In genomic region chr20:1307571-1307971, GRCh38 we compare ENCODE assay signal across 22 cellular contexts. TPM values are rescaled to one million over a fixed set of nuclear protein-coding genes. Genes with fewer than 3 reads are reported as not detected.
DNase-seq lines count a peak whose midpoint lies in the region; ATAC-seq, FAIRE-seq and TF ChIP-seq lines count a peak whose summit lies in the region.
"Had no signal": no experiment of that assay in that cellular context is flagged by ENCODE, and none has a peak within 500 bp of the region (broad histone marks: within the 10 kb centered on the region; RNA-seq: fewer than 3 reads in every experiment).

No MANE protein-coding gene starts in this region.

- H3K4me3 ChIP-seq in kidney (ENCODE audit: low read length in 2 of 2) (no peak overlapping the region), mucosa of descending colon (no peak overlapping the region)
- H3K4me3 ChIP-seq: GM23248, HAP-1 had no signal

- H3K4me1 Mint-ChIP-seq in activated CD4-positive, alpha-beta memory T cell treated with anti-CD3 and anti-CD28 coated beads, Interleukin-2, amount 10 ng/mL, durations not matched to agents 7 days and 5 days, result no peaks in the 10 kb centered on the region
- H3K4me1 Mint-ChIP-seq: CD8-positive, alpha-beta memory T cell had no signal

- H3K27ac ChIP-seq in kidney (ENCODE audit: low read depth in 2 of 2, low read length in 2 of 2), result no peak overlapping the region
- H3K27ac ChIP-seq: GM23248, HL-60 had no signal

- no peak overlapping the region for H3K27ac Mint-ChIP-seq in activated CD4-positive, alpha-beta memory T cell treated with anti-CD3 and anti-CD28 coated beads, Interleukin-2, amount 10 ng/mL, durations not matched to agents 7 days and 5 days
- H3K27ac Mint-ChIP-seq: CD4-positive, CD25-positive, alpha-beta regulatory T cell had no signal

- CTCF ChIA-PET in activated CD4-positive, alpha-beta memory T cell treated with anti-CD3 and anti-CD28 coated beads, Interleukin-2, amount 10 ng/mL, durations not matched to agents 7 days and 5 days (lab: Charles Lee), result interaction anchor here (1.2 kb wide), 1 partner anchor 129 kb away, joined by 3 read pairs; no protein-coding TSS in a partner anchor

- H3K9me3 ChIP-seq in kidney (ENCODE audit: control insufficient read depth in 1 of 2, low read length in 2 of 2), result no peaks in the 10 kb centered on the region
- H3K9me3 ChIP-seq in mucosa of descending colon, result no peaks in the 10 kb centered on the region
- H3K9me3 ChIP-seq: BE2C, HAP-1 had no signal

- no peak overlapping the region for H3K4me3 Mint-ChIP-seq in activated CD4-positive, alpha-beta memory T cell treated with anti-CD3 and anti-CD28 coated beads, Interleukin-2, amount 10 ng/mL, durations not matched to agents 7 days and 5 days
- H3K4me3 Mint-ChIP-seq: CD4-positive, CD25-positive, alpha-beta regulatory T cell; CD8-positive, alpha-beta memory T cell had no signal

- no peaks in the 10 kb centered on the region for H3K9me3 Mint-ChIP-seq in activated CD4-positive, alpha-beta memory T cell treated with anti-CD3 and anti-CD28 coated beads, Interleukin-2, amount 10 ng/mL, durations not matched to agents 7 days and 5 days
- H3K9me3 Mint-ChIP-seq: CD4-positive, CD25-positive, alpha-beta regulatory T cell; CD8-positive, alpha-beta memory T cell had no signal

- H3K36me3 Mint-ChIP-seq in activated CD4-positive, alpha-beta memory T cell treated with anti-CD3 and anti-CD28 coated beads, Interleukin-2, amount 10 ng/mL, durations not matched to agents 7 days and 5 days (ENCODE audit: low read depth), result no peaks in the 10 kb centered on the region

- H3K27me3 Mint-ChIP-seq in activated CD4-positive, alpha-beta memory T cell treated with anti-CD3 and anti-CD28 coated beads, Interleukin-2, amount 10 ng/mL, durations not matched to agents 7 days and 5 days, result no peaks in the 10 kb centered on the region
- H3K27me3 Mint-ChIP-seq: CD4-positive, CD25-positive, alpha-beta regulatory T cell; CD8-positive, alpha-beta memory T cell had no signal

- ATAC-seq in mucosa of descending colon, result peak; percentile 2

- TF ChIP-seq CTCF in kidney (IDR thresholded peaks at IDR 0.05; ENCODE audit: borderline replicate concordance, extremely low read depth, insufficient read depth) (no peak), mucosa of descending colon (IDR thresholded peaks at IDR 0.05) (no peak)

- H3K9ac ChIP-seq in kidney (ENCODE audit: low read length in 2 of 2), result no peak overlapping the region
- H3K9ac ChIP-seq: GM23248 had no signal

- FAIRE-seq in kidney (lab: Jason Lieb, UNC), result no peak
- FAIRE-seq: A204.1, GM12891, GM19239 had no signal

- intact Hi-C loops in kidney (cut with DNase I) (no loop called here), mucosa of descending colon (cut with DNase I, micrococcal nuclease) (no loop called here), posterior vena cava (cut with DNase I) (no loop called here)

- peak; percentile 51 for DNase-seq in kidney
- DNase-seq in mucosa of descending colon, result peak in 1 of 3 donors; percentile 24
- DNase-seq in posterior vena cava (ENCODE audit: low spot score), result peak; percentile 52
- DNase-seq in NCI-H2227 (lab: John Stamatoyannopoulos, UW; ENCODE audit: unreplicated experiment), result no peak
- DNase-seq in activated CD4-positive, alpha-beta memory T cell treated with anti-CD3 and anti-CD28 coated beads, Interleukin-2, amount 10 ng/mL, durations not matched to agents 7 days and 5 days, result no peak
- no peak for DNase-seq in GDM1 (lab: John Stamatoyannopoulos, UW)
- DNase-seq: ACHN; BE2C; C1 segment of cervical spinal cord; CD4-positive, CD25-positive, alpha-beta regulatory T cell; COR-L47; DMS 273 treated with DMSO at 0.1 percent for 48 hours; DMS53; DND-41; EL; GM23248 had no signal

- H3K4me1 ChIP-seq in kidney (ENCODE audit: control insufficient read depth in 1 of 2, insufficient read depth in 1 of 2, low read depth in 1 of 2, low read length in 2 of 2), result no peaks in the 10 kb centered on the region
- H3K4me1 ChIP-seq in mucosa of descending colon (ENCODE audit: low read depth), result no peaks in the 10 kb centered on the region
- H3K4me1 ChIP-seq: BE2C, HAP-1 had no signal

- H3K36me3 ChIP-seq in kidney (ENCODE audit: control insufficient read depth in 1 of 2, insufficient read depth in 2 of 2, low read length in 2 of 2) (no peaks in the 10 kb centered on the region), mucosa of descending colon (ENCODE audit: low read depth) (no peaks in the 10 kb centered on the region)
- H3K36me3 ChIP-seq: BE2C, HAP-1 had no signal

- POLR2A ChIA-PET in activated CD4-positive, alpha-beta memory T cell treated with anti-CD3 and anti-CD28 coated beads, Interleukin-2, amount 10 ng/mL, durations not matched to agents 7 days and 5 days (lab: Charles Lee), result no interaction called here

RNA-seq across cellular contexts. Expression of gene SDCBP2, which starts 21.4 kb away (rescaled TPM):
- total RNA-seq in kidney (18.3 TPM), mucosa of descending colon (100 to 1,000 TPM; 165 to 447 (median 320) TPM), posterior vena cava (1 to 10 TPM; 3.1 to 5.4 TPM)
- 10.3 TPM for polyA plus RNA-seq in kidney (ENCODE audit: insufficient read depth, low read depth, low replicate concordance)
- 1 to 10 TPM; 3.1 to 3.2 TPM for total RNA-seq in activated CD4-positive, alpha-beta memory T cell treated with anti-CD3 and anti-CD28 coated beads, Interleukin-2, amount 10 ng/mL, durations not matched to agents 7 days and 5 days

RNA-seq across cellular contexts. Expression of gene SNPH, which starts 41.5 kb away (rescaled TPM):
- total RNA-seq in kidney (3.1 TPM), mucosa of descending colon (10 to 100 TPM in 1 of 3 donors, 1 to 10 TPM in 2; 1.1 to 11.7 (median 2.2) TPM), posterior vena cava (10 to 100 TPM in 1 of 2 donors, 1 to 10 TPM in 1; 8.9 to 11.9 TPM)
- polyA plus RNA-seq in kidney (ENCODE audit: insufficient read depth, low read depth, low replicate concordance), result 3.1 TPM
- total RNA-seq in activated CD4-positive, alpha-beta memory T cell treated with anti-CD3 and anti-CD28 coated beads, Interleukin-2, amount 10 ng/mL, durations not matched to agents 7 days and 5 days, result 1 to 10 TPM; 2.9 to 3.0 TPM

Comparison
In these comparisons a context has a peak if more than half of its experiments do, and no peak if none do; other contexts are left out.
1. DNase-seq: peak in kidney (single experiment) and posterior vena cava (single experiment); none in NCI-H2227 (single experiment), activated CD4-positive, alpha-beta memory T cell treated with anti-CD3 and anti-CD28 coated beads, Interleukin-2, amount 10 ng/mL, durations not matched to agents 7 days and 5 days (single experiment) and GDM1 (single experiment).